ENCODE assay signal across 23 cellular contexts in genomic region chr7:47484457-47484856, GRCh38.
DNase-seq lines count a peak whose midpoint lies in the region; ATAC-seq and TF ChIP-seq lines count a peak whose summit lies in the region.
"Had no signal": no experiment of that assay in that cellular context is flagged by ENCODE, and none has a peak within 500 bp of the region (broad histone marks: within the 10 kb centered on the region; RNA-seq: fewer than 3 reads in every experiment).

No MANE protein-coding gene starts in this region.

- ATAC-seq in Panc1 (peak; percentile 8; the same call in 1 of the 2 replicates), sciatic nerve (peak; percentile 6)
- ATAC-seq: activated CD8-positive, alpha-beta T cell treated with anti-CD3 and anti-CD28 coated beads for 36 hours; GM12878; K562; stimulated activated naive B cell treated with anti-CD40 and anti-IgM and Interleukin-4, amounts not matched to agents 10 μg/mL and 1 μg/mL and 100 μg/mL, for 72 hours had no signal

- H3K27ac ChIP-seq in Panc1 (ENCODE audit: low read length) (peak overlapping the region; percentile 80), liver (ENCODE audit: low read depth in 1 of 2, low read length in 2 of 2) (peak overlapping the region; percentile 80 to 83)

- no peak for DNase-seq in Caco-2
- DNase-seq in Panc1 (ENCODE audit: low read depth, low spot score) = no peak
- DNase-seq in sciatic nerve (ENCODE audit: low spot score) = peak; percentile 39
- no peak for DNase-seq in SIG-M5 (lab: John Stamatoyannopoulos, UW)
- no peak for DNase-seq in SHP77 treated with DMSO at 0.1 percent for 48 hours (lab: John Stamatoyannopoulos, UW)
- DNase-seq in AG08396 (ENCODE audit: low spot score) = no peak
- DNase-seq in T-helper 2 cell = no peak
- DNase-seq: activated CD4-positive, CD25-positive, alpha-beta regulatory T cell treated with anti-CD3 and anti-CD28 coated beads, Interleukin-2, amount 50 U/mL, for 72 hours; activated CD8-positive, alpha-beta T cell treated with anti-CD3 and anti-CD28 coated beads for 36 hours; activated effector memory CD4-positive, alpha-beta T cell treated with Interleukin-2 at 50 U/mL for 16 hours; activated naive CD8-positive, alpha-beta T cell treated with anti-CD3 and anti-CD28 coated beads for 36 hours; effector CD8-positive, alpha-beta T cell; MG63; NCI-H1417; NCI-H446; small intestine; stimulated activated naive B cell treated with anti-CD40 and anti-IgM and Interleukin-4, amounts not matched to agents 10 μg/mL and 1 μg/mL and 100 μg/mL, for 72 hours had no signal

- H3K27me3 Mint-ChIP-seq in Caco-2 (ENCODE audit: insufficient read depth, unreplicated experiment) = no peaks in the 10 kb centered on the region
- H3K27me3 Mint-ChIP-seq: activated CD8-positive, alpha-beta T cell treated with anti-CD3 and anti-CD28 coated beads for 36 hours; activated naive CD8-positive, alpha-beta T cell treated with anti-CD3 and anti-CD28 coated beads for 36 hours; stimulated activated naive B cell treated with anti-CD40 and anti-IgM and Interleukin-4, amounts not matched to agents 10 μg/mL and 1 μg/mL and 100 μg/mL, for 72 hours had no signal

- no peak overlapping the region for H3K9ac ChIP-seq in liver (ENCODE audit: low read depth in 1 of 2, low read length in 2 of 2)

- BruUV-seq in Caco-2 (replicated peaks; lab: Mats Ljungman, UMichigan) (no TSS peak), Panc1 (replicated peaks; lab: Mats Ljungman, UMichigan) (no TSS peak)

- CTCF ChIA-PET in Caco-2 (lab: Charles Lee) = no interaction called here
- CTCF ChIA-PET in Panc1 (lab: Charles Lee) = interaction anchor here (1.2 kb wide), 1 partner anchor 16 kb away, joined by 3 read pairs; no protein-coding TSS in a partner anchor

- no peak overlapping the region for H3K4me3 Mint-ChIP-seq in Caco-2 (ENCODE audit: unreplicated experiment)
- H3K4me3 Mint-ChIP-seq: activated CD8-positive, alpha-beta T cell treated with anti-CD3 and anti-CD28 coated beads for 36 hours; activated naive CD8-positive, alpha-beta T cell treated with anti-CD3 and anti-CD28 coated beads for 36 hours; CD14-positive monocyte; nephron; stimulated activated naive B cell treated with anti-CD40 and anti-IgM and Interleukin-4, amounts not matched to agents 10 μg/mL and 1 μg/mL and 100 μg/mL, for 72 hours had no signal

- H3K4me1 Mint-ChIP-seq in Caco-2 (ENCODE audit: low read depth, unreplicated experiment) = peaks cover 54% of the 10 kb centered on the region

- H3K36me3 ChIP-seq in Caco-2 (ENCODE audit: control insufficient read depth, insufficient read depth, low read length) (peaks cover 4% of the 10 kb centered on the region; the same call in 1 of the 2 replicates), Panc1 (ENCODE audit: control insufficient read depth, insufficient read depth, low read length) (peaks cover 7% of the 10 kb centered on the region), liver (ENCODE audit: control insufficient read depth in 4 of 4, insufficient read depth in 3 of 4, low read depth in 1 of 4, low read length in 3 of 4) (no peaks in the 10 kb centered on the region)
- H3K36me3 ChIP-seq: MG63, thoracic aorta had no signal

- H3K9me3 ChIP-seq in Caco-2 (no peaks in the 10 kb centered on the region), Panc1 (ENCODE audit: control insufficient read depth, insufficient read depth, low read depth, low read length) (no peaks in the 10 kb centered on the region), liver (ENCODE audit: control insufficient read depth in 4 of 4, low read length in 3 of 4) (no peaks in the 10 kb centered on the region)
- H3K9me3 ChIP-seq: MG63, thoracic aorta had no signal

- in situ Hi-C loops in Panc1 (cut with HindIII; ENCODE audit: low pct_unique_long_range_greater_than_20kb, low sequenced_read_pairs) = no loop called here

- 90% methylated on average over 7 of the region's 7 CpGs for WGBS in liver

- H3K4me3 ChIP-seq in Caco-2 (ENCODE audit: low read depth, low read length) (no peak overlapping the region), Panc1 (ENCODE audit: low read depth in 2 of 2, low read length in 2 of 2) (no peak overlapping the region), liver (ENCODE audit: low read depth in 1 of 3, low read length in 3 of 3) (no peak overlapping the region)
- H3K4me3 ChIP-seq: GM12878, K562, MG63 had no signal

- H3K27ac Mint-ChIP-seq in Caco-2 (ENCODE audit: unreplicated experiment) = peak overlapping the region; percentile 75
- H3K27ac Mint-ChIP-seq: activated CD8-positive, alpha-beta T cell treated with anti-CD3 and anti-CD28 coated beads for 36 hours; activated naive CD8-positive, alpha-beta T cell treated with anti-CD3 and anti-CD28 coated beads for 36 hours; stimulated activated naive B cell treated with anti-CD40 and anti-IgM and Interleukin-4, amounts not matched to agents 10 μg/mL and 1 μg/mL and 100 μg/mL, for 72 hours had no signal

- intact Hi-C loops in Caco-2 (cut with micrococcal nuclease; ENCODE audit: unreplicated experiment) = loop anchor here (5.0 kb wide), 2 partner anchors 42 to 73 kb away; no protein-coding TSS in a partner anchor
- intact Hi-C loops in Panc1 (cut with micrococcal nuclease; ENCODE audit: unreplicated experiment) = no loop called here
- intact Hi-C loops in sciatic nerve (cut with DNase I) = no loop called here

- H3K36me3 Mint-ChIP-seq in Caco-2 (ENCODE audit: insufficient read depth, unreplicated experiment) = peaks cover 99% of the 10 kb centered on the region
- H3K36me3 Mint-ChIP-seq: activated naive CD8-positive, alpha-beta T cell treated with anti-CD3 and anti-CD28 coated beads for 36 hours had no signal

- TF ChIP-seq RAD21 in liver (IDR thresholded peaks at IDR 0.05) = no peak

- H3K27me3 ChIP-seq in Caco-2 (replicated peaks; ENCODE audit: control insufficient read depth, insufficient read depth, low read length) = no peaks in the 10 kb centered on the region
- H3K27me3 ChIP-seq in Panc1 (ENCODE audit: control insufficient read depth, insufficient read depth, low read length) = no peaks in the 10 kb centered on the region
- H3K27me3 ChIP-seq in liver (ENCODE audit: control insufficient read depth in 4 of 4, insufficient read depth in 4 of 4, low read length in 3 of 4) = no peaks in the 10 kb centered on the region
- H3K27me3 ChIP-seq: MG63 had no signal

- no peak for TF ChIP-seq CTCF in Caco-2 (IDR thresholded peaks at IDR 0.05; ENCODE audit: insufficient read depth in 1 of 2, low read depth in 1 of 2, low read length in 1 of 2, severe bottlenecking in 1 of 2, unreplicated experiment in 1 of 2)
- no peak for TF ChIP-seq CTCF in Panc1 (IDR thresholded peaks at IDR 0.05)
- no peak for TF ChIP-seq CTCF in liver (IDR thresholded peaks at IDR 0.05; ENCODE audit: low read depth, low read length, missing input control)

- H3K9me3 Mint-ChIP-seq in Caco-2 (ENCODE audit: unreplicated experiment) = no peaks in the 10 kb centered on the region
- H3K9me3 Mint-ChIP-seq: activated naive CD8-positive, alpha-beta T cell treated with anti-CD3 and anti-CD28 coated beads for 36 hours; CD14-positive monocyte; nephron had no signal

- peaks cover 68% of the 10 kb centered on the region for H3K4me1 ChIP-seq in Caco-2
- peaks cover 98% of the 10 kb centered on the region for H3K4me1 ChIP-seq in Panc1 (ENCODE audit: control insufficient read depth, insufficient read depth, low read length)
- H3K4me1 ChIP-seq in liver (ENCODE audit: control insufficient read depth in 4 of 4, insufficient read depth in 4 of 4, low read length in 3 of 4) = peaks cover 20 to 59% (median 39%) of the 10 kb centered on the region in 4 donors

- POLR2A ChIA-PET in Caco-2 (lab: Charles Lee) (no interaction called here), Panc1 (lab: Charles Lee) (interaction anchor here (0.6 kb wide), 1 partner anchor 9 kb away, joined by 3 read pairs; no protein-coding TSS in a partner anchor)

TF ChIP-seq in liver, 16 proteins besides CTCF, POLR2A, EP300 and RAD21:
- TF ChIP-seq GABPA (IDR thresholded peaks at IDR 0.05 in 1 of 2, conservative IDR thresholded peaks at IDR 0.05 in 1 of 2) = no peak
- no peak for TF ChIP-seq TAF1 (conservative IDR thresholded peaks at IDR 0.05)
